Comparison of ENCODE assay signal across 20 cellular contexts in the genomic region with DNA sequence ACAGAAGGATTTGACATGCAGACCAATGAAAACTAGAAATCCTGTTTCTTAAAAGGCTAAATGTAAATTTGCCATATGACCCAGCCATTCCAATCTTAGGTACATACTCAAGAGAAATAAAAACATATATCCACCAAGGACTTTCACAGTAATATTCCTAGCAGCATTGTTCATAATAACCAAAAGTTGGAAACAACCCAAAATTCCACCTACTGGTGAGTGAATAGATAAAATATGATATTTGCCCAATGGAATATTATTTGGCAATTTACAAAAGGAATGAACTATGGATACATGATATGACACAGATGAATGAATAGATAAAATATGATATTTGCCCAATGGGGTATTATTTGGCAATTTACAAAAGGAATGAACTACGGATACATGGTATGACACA.
"Had no signal": no experiment of that assay in that cellular context is flagged by ENCODE, and none has a peak within 500 bp of the region (broad histone marks: within the 10 kb centered on the region; RNA-seq: fewer than 3 reads in every experiment).

No MANE protein-coding gene starts in this region.

- DNase-seq: activated CD8-positive, alpha-beta memory T cell treated with anti-CD3 and anti-CD28 coated beads, Interleukin-2, amount 10 ng/mL, durations not matched to agents 7 days and 5 days; activated effector memory CD4-positive, alpha-beta T cell treated with Interleukin-2 at 50 U/mL for 16 hours; activated T-cell treated with anti-CD3 and anti-CD28 coated beads, Interleukin-2, amount 50 U/mL, for 24 hours; aorta; effector CD8-positive, alpha-beta T cell; foreskin melanocyte; head of caudate nucleus; natural killer cell; nucleus accumbens; right lobe of liver; spleen; stimulated activated CD4-positive, alpha-beta T cell treated with anti-CD3 and anti-CD28 coated beads, Interleukin-1b, Interleukin-23, amount 100 ng/mL, for 48 hours; stimulated activated naive B cell treated with anti-CD40 and anti-IgM and Interleukin-4, amounts not matched to agents 10 μg/mL and 1 μg/mL and 100 μg/mL, for 72 hours had no signal

- ATAC-seq: activated CD4-positive, CD25-positive, alpha-beta regulatory T cell treated with anti-CD3 and anti-CD28 coated beads, Interleukin-2, amount 50 U/mL, for 24 hours; activated CD8-positive, alpha-beta memory T cell treated with anti-CD3 and anti-CD28 coated beads, Interleukin-2, amount 10 ng/mL, durations not matched to agents 7 days and 5 days; activated naive CD4-positive, alpha-beta T cell treated with anti-CD3 and anti-CD28 coated beads, Interleukin-2, amount 50 U/mL, for 72 hours; left lobe of liver; natural killer cell; right lobe of liver; stimulated activated naive B cell treated with anti-CD40 and anti-IgM and Interleukin-4, amounts not matched to agents 10 μg/mL and 1 μg/mL and 100 μg/mL, for 72 hours had no signal

- H3K27me3 ChIP-seq: right lobe of liver, spleen, tibial nerve had no signal

- H3K4me1 ChIP-seq: prostate gland, right lobe of liver, spleen, tibial nerve had no signal

- H3K27ac ChIP-seq: coronary artery, epithelial cell of prostate, prostate gland, right lobe of liver, spleen, tibial nerve had no signal

- H3K4me3 ChIP-seq: coronary artery, prostate gland, right lobe of liver, spleen, tibial nerve had no signal

- H3K36me3 ChIP-seq: prostate gland, right lobe of liver, spleen, tibial nerve had no signal

- H3K9me3 ChIP-seq: prostate gland, right lobe of liver, spleen, tibial nerve had no signal
